Comparison of ENCODE assay signal across 26 cellular contexts in the genomic region with DNA sequence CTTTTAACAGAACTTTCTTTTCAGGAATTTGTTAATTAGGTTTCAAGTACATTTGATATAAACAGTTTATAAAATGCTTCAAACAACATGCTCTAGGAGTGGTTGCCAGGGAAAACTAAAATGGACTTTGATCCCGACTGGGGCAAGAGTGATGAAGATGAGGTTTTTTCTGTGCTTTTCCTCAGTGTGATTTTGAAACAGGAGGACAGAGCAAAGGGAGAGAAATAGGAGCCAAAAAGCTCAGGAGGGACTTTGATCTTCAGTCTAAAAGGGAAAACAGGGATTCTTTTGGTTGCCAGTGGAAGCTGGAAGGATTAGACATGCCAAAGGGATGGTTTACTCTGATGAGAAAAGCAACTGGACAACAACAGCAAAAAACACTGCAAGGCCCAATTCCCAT.
"Had no signal": no experiment of that assay in that cellular context is flagged by ENCODE, and none has a peak within 500 bp of the region (broad histone marks: within the 10 kb centered on the region; RNA-seq: fewer than 3 reads in every experiment).

No MANE protein-coding gene starts in this region.

- ATAC-seq: activated CD8-positive, alpha-beta T cell treated with anti-CD3 and anti-CD28 coated beads, Interleukin-2, amount 10 ng/mL, durations not matched to agents 7 days and 5 days; activated naive CD4-positive, alpha-beta T cell treated with anti-CD3 and anti-CD28 coated beads, Interleukin-2, amount 50 U/mL, for 72 hours; effector memory CD8-positive, alpha-beta T cell; left ventricle myocardium superior; natural killer cell; sciatic nerve; stimulated activated memory B cell treated with anti-CD40 and anti-IgM and Interleukin-4, amounts not matched to agents 10 μg/mL and 1 μg/mL and 100 μg/mL, for 72 hours had no signal

- H3K36me3 ChIP-seq: adrenal gland, ascending aorta, colonic mucosa, neutrophil, ovary, vagina, WERI-Rb-1 had no signal

- DNase-seq: activated CD4-positive, alpha-beta T cell treated with anti-CD3 and anti-CD28 coated beads, Interleukin-2, amount 10 ng/mL, durations not matched to agents 7 days and 5 days; activated CD4-positive, CD25-positive, alpha-beta regulatory T cell treated with anti-CD3 and anti-CD28 coated beads, Interleukin-2, amount 50 U/mL, for 72 hours; activated CD8-positive, alpha-beta T cell treated with anti-CD3 and anti-CD28 coated beads, Interleukin-2, amount 10 ng/mL, durations not matched to agents 7 days and 5 days; activated T-cell treated with anti-CD3 and anti-CD28 coated beads, Interleukin-2, amount 50 U/mL, for 1 hour; adrenal gland; colonic mucosa; dorsolateral prefrontal cortex; effector memory CD8-positive, alpha-beta T cell; kidney glomerular epithelial cell; left ventricle myocardium superior; mesenchymal stem cell; natural killer cell; ovary; stimulated activated CD4-positive, alpha-beta T cell treated with anti-CD3 and anti-CD28 coated beads, Interleukin-15, amount 100 ng/mL, for 24 hours; T-helper 1 cell; testis; WERI-Rb-1 had no signal

- H3K36me3 Mint-ChIP-seq: activated naive CD4-positive, alpha-beta T cell treated with anti-CD3 and anti-CD28 coated beads, Interleukin-2, amount 50 U/mL, for 72 hours; natural killer cell; stimulated activated memory B cell treated with anti-CD40 and anti-IgM and Interleukin-4, amounts not matched to agents 10 μg/mL and 1 μg/mL and 100 μg/mL, for 72 hours had no signal

- H3K27me3 ChIP-seq: adrenal gland, ascending aorta, colonic mucosa, dorsolateral prefrontal cortex, neutrophil, ovary, testis, vagina had no signal

- H3K9me3 ChIP-seq: adrenal gland, ascending aorta, colonic mucosa, neutrophil, ovary, testis, vagina had no signal

- H3K4me3 ChIP-seq: adrenal gland, ascending aorta, colonic mucosa, dorsolateral prefrontal cortex, ovary, smooth muscle cell, testis, vagina had no signal

- H3K4me1 Mint-ChIP-seq: activated CD4-positive, alpha-beta T cell treated with anti-CD3 and anti-CD28 coated beads, Interleukin-2, amount 10 ng/mL, durations not matched to agents 7 days and 5 days; central memory CD8-positive, alpha-beta T cell; natural killer cell; stimulated activated memory B cell treated with anti-CD40 and anti-IgM and Interleukin-4, amounts not matched to agents 10 μg/mL and 1 μg/mL and 100 μg/mL, for 72 hours had no signal

- H3K27ac Mint-ChIP-seq: activated CD4-positive, alpha-beta T cell treated with anti-CD3 and anti-CD28 coated beads, Interleukin-2, amount 10 ng/mL, durations not matched to agents 7 days and 5 days; activated CD8-positive, alpha-beta T cell treated with anti-CD3 and anti-CD28 coated beads, Interleukin-2, amount 10 ng/mL, durations not matched to agents 7 days and 5 days; activated naive CD4-positive, alpha-beta T cell treated with anti-CD3 and anti-CD28 coated beads, Interleukin-2, amount 50 U/mL, for 72 hours; effector memory CD8-positive, alpha-beta T cell; natural killer cell; stimulated activated memory B cell treated with anti-CD40 and anti-IgM and Interleukin-4, amounts not matched to agents 10 μg/mL and 1 μg/mL and 100 μg/mL, for 72 hours; type B pancreatic cell had no signal

- H3K4me3 Mint-ChIP-seq: activated CD4-positive, alpha-beta T cell treated with anti-CD3 and anti-CD28 coated beads, Interleukin-2, amount 10 ng/mL, durations not matched to agents 7 days and 5 days; activated CD8-positive, alpha-beta T cell treated with anti-CD3 and anti-CD28 coated beads, Interleukin-2, amount 10 ng/mL, durations not matched to agents 7 days and 5 days; central memory CD8-positive, alpha-beta T cell; effector memory CD8-positive, alpha-beta T cell; natural killer cell; stimulated activated memory B cell treated with anti-CD40 and anti-IgM and Interleukin-4, amounts not matched to agents 10 μg/mL and 1 μg/mL and 100 μg/mL, for 72 hours; type B pancreatic cell had no signal

- H3K4me1 ChIP-seq: adrenal gland, colonic mucosa, testis had no signal

- H3K27ac ChIP-seq: adrenal gland, ascending aorta, colonic mucosa, dorsolateral prefrontal cortex, neutrophil, ovary, testis, WERI-Rb-1 had no signal

- H3K27me3 Mint-ChIP-seq: type B pancreatic cell had no signal

- H3K9me3 Mint-ChIP-seq: activated CD4-positive, alpha-beta T cell treated with anti-CD3 and anti-CD28 coated beads, Interleukin-2, amount 10 ng/mL, durations not matched to agents 7 days and 5 days; activated naive CD4-positive, alpha-beta T cell treated with anti-CD3 and anti-CD28 coated beads, Interleukin-2, amount 50 U/mL, for 72 hours; central memory CD8-positive, alpha-beta T cell; effector memory CD8-positive, alpha-beta T cell; natural killer cell had no signal
